In the genomic region with DNA sequence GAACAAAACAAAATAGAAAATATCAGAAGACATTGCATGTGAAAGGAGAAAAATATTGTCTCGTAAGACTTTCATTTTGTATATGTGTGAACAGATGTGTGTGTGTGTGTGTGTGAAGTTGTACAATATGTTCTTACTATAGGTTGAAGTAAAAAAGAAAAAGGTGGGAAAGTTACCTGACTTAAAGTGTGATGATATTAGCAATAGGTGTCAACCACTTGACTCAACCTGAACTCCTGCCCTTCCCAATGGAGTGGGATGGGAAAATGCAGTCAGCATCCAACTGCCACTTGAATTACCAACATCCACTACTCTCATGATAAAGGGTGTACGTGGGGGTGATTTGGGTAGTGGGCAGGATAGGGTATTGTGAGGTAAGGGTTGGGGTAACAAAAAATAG, we compare ENCODE assay signal across 17 cellular contexts.
DNase-seq lines count a peak whose midpoint lies in the region; ATAC-seq and TF ChIP-seq lines count a peak whose summit lies in the region.
"Had no signal": no experiment of that assay in that cellular context is flagged by ENCODE, and none has a peak within 500 bp of the region (broad histone marks: within the 10 kb centered on the region; RNA-seq: fewer than 3 reads in every experiment).

No MANE protein-coding gene starts in this region.

- peaks cover 10% of the 10 kb centered on the region for H3K36me3 Mint-ChIP-seq in central memory CD8-positive, alpha-beta T cell (ENCODE audit: insufficient read depth)
- peaks cover 16% of the 10 kb centered on the region for H3K36me3 Mint-ChIP-seq in stimulated activated effector memory CD8-positive, alpha-beta T cell treated with anti-CD3 and anti-CD28 coated beads, Interleukin-12 subunit alpha, Interleukin-12 subunit beta, amount 100 ng/mL, for 72 hours

- 68 to 88% methylated on average over 2 of the region's 2 CpGs for WGBS in heart right ventricle, 2 donors

- H3K4me3 ChIP-seq in heart right ventricle (peak overlapping the region in 1 of 10 donors; percentile 24), HL-60 (replicated peaks; ENCODE audit: insufficient read depth, low read length) (no peak overlapping the region)

- H3K36me3 ChIP-seq in heart right ventricle: no peaks in the 10 kb centered on the region
- H3K36me3 ChIP-seq: BE2C had no signal

- H3K27ac Mint-ChIP-seq in central memory CD8-positive, alpha-beta T cell (ENCODE audit: low read depth): peak overlapping the region; percentile 48
- peak overlapping the region; percentile 14 for H3K27ac Mint-ChIP-seq in stimulated activated effector memory CD8-positive, alpha-beta T cell treated with anti-CD3 and anti-CD28 coated beads, Interleukin-12 subunit alpha, Interleukin-12 subunit beta, amount 100 ng/mL, for 72 hours
- H3K27ac Mint-ChIP-seq: HFFc6 had no signal

- H3K27me3 Mint-ChIP-seq in central memory CD8-positive, alpha-beta T cell: no peaks in the 10 kb centered on the region

- peaks cover 56% of the 10 kb centered on the region for H3K4me1 Mint-ChIP-seq in central memory CD8-positive, alpha-beta T cell
- peaks cover 70% of the 10 kb centered on the region for H3K4me1 Mint-ChIP-seq in stimulated activated effector memory CD8-positive, alpha-beta T cell treated with anti-CD3 and anti-CD28 coated beads, Interleukin-12 subunit alpha, Interleukin-12 subunit beta, amount 100 ng/mL, for 72 hours

- H3K4me3 Mint-ChIP-seq in central memory CD8-positive, alpha-beta T cell: no peak overlapping the region
- peak overlapping the region; percentile 26 for H3K4me3 Mint-ChIP-seq in stimulated activated effector memory CD8-positive, alpha-beta T cell treated with anti-CD3 and anti-CD28 coated beads, Interleukin-12 subunit alpha, Interleukin-12 subunit beta, amount 100 ng/mL, for 72 hours
- H3K4me3 Mint-ChIP-seq: HFFc6 had no signal

- no peaks in the 10 kb centered on the region for H3K27me3 ChIP-seq in heart right ventricle
- H3K27me3 ChIP-seq in HL-60 (ENCODE audit: insufficient read depth, poor library complexity, severe bottlenecking): no peaks in the 10 kb centered on the region
- H3K27me3 ChIP-seq: BE2C had no signal

- DNase-seq in heart right ventricle (no peak), Right ventricle myocardium superior (no peak), HL-60 (ENCODE audit: low read depth in 1 of 2, low spot score in 1 of 2) (no peak), NCI-H2227 (lab: John Stamatoyannopoulos, UW; ENCODE audit: unreplicated experiment) (no peak)
- no peak for DNase-seq in central memory CD8-positive, alpha-beta T cell (ENCODE audit: low spot score in 2 of 2)
- DNase-seq in stimulated activated effector memory CD8-positive, alpha-beta T cell treated with anti-CD3 and anti-CD28 coated beads, Interleukin-12 subunit alpha, Interleukin-12 subunit beta, amount 100 ng/mL, for 72 hours (ENCODE audit: low spot score in 2 of 2): no peak
- DNase-seq: ACHN, BE2C, GOT3, HFFc6, Karpas-422, NCI-H1105 treated with DMSO at 0.1 percent for 48 hours, NCI-H187 treated with DMSO at 0.1 percent for 48 hours, NCI-H774, SHP77 had no signal

- H3K27ac ChIP-seq in heart right ventricle (peak overlapping the region in 6 of 10 donors; percentile 11 to 77 (median 62)), HL-60 (replicated peaks) (0 out of 2 replicates have a peak overlapping the region, but pooled peaks have one; percentile 27)

- H3K4me1 ChIP-seq in heart right ventricle: peaks cover 0 to 63% (median 12%) of the 10 kb centered on the region in 9 donors
- H3K4me1 ChIP-seq: BE2C had no signal

- no peaks in the 10 kb centered on the region for H3K9me3 Mint-ChIP-seq in central memory CD8-positive, alpha-beta T cell
- H3K9me3 Mint-ChIP-seq in stimulated activated effector memory CD8-positive, alpha-beta T cell treated with anti-CD3 and anti-CD28 coated beads, Interleukin-12 subunit alpha, Interleukin-12 subunit beta, amount 100 ng/mL, for 72 hours: no peaks in the 10 kb centered on the region
- H3K9me3 Mint-ChIP-seq: HFFc6 had no signal

- no peak for TF ChIP-seq CTCF in heart right ventricle (IDR thresholded peaks at IDR 0.05)
- no peak for TF ChIP-seq CTCF in HL-60 (IDR thresholded peaks at IDR 0.05; ENCODE audit: insufficient read depth, low read length)

- peak in 2 of 8 donors; percentile 32 to 37 for ATAC-seq in heart right ventricle
- no peak for ATAC-seq in Right ventricle myocardium superior (ENCODE audit: poor library complexity)
- ATAC-seq in central memory CD8-positive, alpha-beta T cell (replicated peaks; ENCODE audit: extremely low read depth, poor library complexity, severe bottlenecking): no peak
- no peak for ATAC-seq in stimulated activated effector memory CD8-positive, alpha-beta T cell treated with anti-CD3 and anti-CD28 coated beads, Interleukin-12 subunit alpha, Interleukin-12 subunit beta, amount 100 ng/mL, for 72 hours
- no peak for ATAC-seq in HG02763 (IDR thresholded peaks at IDR 0.05; ENCODE audit: unreplicated experiment)
- no peak for ATAC-seq in HG03196 (IDR thresholded peaks at IDR 0.05; ENCODE audit: unreplicated experiment)

- peaks cover 0 to 11% (median 0%) of the 10 kb centered on the region in 11 donors for H3K9me3 ChIP-seq in heart right ventricle
- H3K9me3 ChIP-seq: BE2C had no signal

- intact Hi-C loops in heart right ventricle (cut with DNase I) (no loop called here), Right ventricle myocardium superior (cut with DNase I) (no loop called here)
